In genomic region chr17:61452301-61453290, GRCh38 we compare ENCODE assay signal across 10 cellular contexts. TPM values are rescaled to one million over a fixed set of nuclear protein-coding genes. Genes with fewer than 3 reads are reported as not detected.
DNase-seq lines count a peak whose midpoint lies in the region; ATAC-seq and TF ChIP-seq lines count a peak whose summit lies in the region.
"Had no signal": no experiment of that assay in that cellular context is flagged by ENCODE, and none has a peak within 500 bp of the region (broad histone marks: within the 10 kb centered on the region; RNA-seq: fewer than 3 reads in every experiment).

TSS of gene TBX4 (plus strand) at chr17:61452422. CDS start at chr17:61456491, 4,069 bp downstream.

- H3K4me1 Mint-ChIP-seq in progenitor cell of endocrine pancreas (ENCODE audit: low read depth) = peaks cover 15% of the 10 kb centered on the region

- H3K4me3 ChIP-seq in MG63 = peak within 1 kb of the TSS; percentile 49

- H3K4me1 ChIP-seq in foreskin keratinocyte = no peaks in the 10 kb centered on the region

- DNase-seq in MG63 = peak; percentile 72
- DNase-seq in foreskin keratinocyte = no peak
- no peak for DNase-seq in progenitor cell of endocrine pancreas (ENCODE audit: low spot score, unreplicated experiment)
- DNase-seq in NCI-H1694 treated with DMSO at 0.1 percent for 48 hours (lab: John Stamatoyannopoulos, UW) = no peak
- no peak for DNase-seq in DMS153 treated with DMSO at 0.1 percent for 48 hours (lab: John Stamatoyannopoulos, UW; ENCODE audit: unreplicated experiment)
- DNase-seq: RPMI8226 had no signal

- ATAC-seq in foreskin keratinocyte (peak; percentile 24), HG03469 (IDR thresholded peaks at IDR 0.05; ENCODE audit: unreplicated experiment) (no peak), GM21576 (IDR thresholded peaks at IDR 0.05; ENCODE audit: unreplicated experiment) (no peak)

- peak within 1 kb of the TSS; percentile 56 for H3K27ac Mint-ChIP-seq in progenitor cell of endocrine pancreas

- no peaks in the 10 kb centered on the region for H3K9me3 ChIP-seq in MG63

- no peaks in the 10 kb centered on the region for H3K36me3 ChIP-seq in MG63

- no peaks in the 10 kb centered on the region for H3K36me3 Mint-ChIP-seq in progenitor cell of endocrine pancreas (ENCODE audit: insufficient read depth)

- TF ChIP-seq CTCF in C4-2B (conservative IDR thresholded peaks at IDR 0.05) = no peak
- TF ChIP-seq CTCF in foreskin keratinocyte (conservative IDR thresholded peaks at IDR 0.05) = no peak
- no peak for TF ChIP-seq CTCF in progenitor cell of endocrine pancreas (IDR thresholded peaks at IDR 0.05; ENCODE audit: unreplicated experiment)

- H3K27me3 ChIP-seq in MG63 (no peaks in the 10 kb centered on the region), foreskin keratinocyte (peaks cover 88% of the 10 kb centered on the region)

- peak within 1 kb of the TSS; percentile 29 for H3K4me3 Mint-ChIP-seq in progenitor cell of endocrine pancreas (ENCODE audit: low read depth)

- no peaks in the 10 kb centered on the region for H3K9me3 Mint-ChIP-seq in progenitor cell of endocrine pancreas (ENCODE audit: low read depth)

- peaks cover 78% of the 10 kb centered on the region for H3K27me3 Mint-ChIP-seq in progenitor cell of endocrine pancreas

- H3K27ac ChIP-seq in C4-2B (peak within 1 kb of the TSS; percentile 84), foreskin keratinocyte (no peak within 1 kb of the TSS)

RNA-seq across cellular contexts. Expression of gene TBX4, which starts in this region (rescaled TPM):
- total RNA-seq in MG63 (2014; rRNA removed; shearing (Covaris generic); ENCODE audit: low replicate concordance) = 0.76 and 0.89 TPM in 2 replicates
- total RNA-seq in foreskin keratinocyte (0.07 TPM in 1 of 2 replicates, not detected in the other), progenitor cell of endocrine pancreas (not detected in 2 replicates)
- polyA plus RNA-seq in foreskin keratinocyte = 0.01 TPM in 1 of 2 replicates, not detected in the other
- total RNA-seq: temporal lobe had no signal

Comparison
In these comparisons a context has a peak if more than half of its experiments do, and no peak if none do; other contexts are left out.
1. Peak in DNase-seq and H3K4me3 ChIP-seq in MG63; RNA of the gene not detected or under 1 TPM.
2. Peak in ATAC-seq in foreskin keratinocyte; RNA of the gene not detected or under 1 TPM.